ENCODE assay signal across 13 cellular contexts in the genomic region with DNA sequence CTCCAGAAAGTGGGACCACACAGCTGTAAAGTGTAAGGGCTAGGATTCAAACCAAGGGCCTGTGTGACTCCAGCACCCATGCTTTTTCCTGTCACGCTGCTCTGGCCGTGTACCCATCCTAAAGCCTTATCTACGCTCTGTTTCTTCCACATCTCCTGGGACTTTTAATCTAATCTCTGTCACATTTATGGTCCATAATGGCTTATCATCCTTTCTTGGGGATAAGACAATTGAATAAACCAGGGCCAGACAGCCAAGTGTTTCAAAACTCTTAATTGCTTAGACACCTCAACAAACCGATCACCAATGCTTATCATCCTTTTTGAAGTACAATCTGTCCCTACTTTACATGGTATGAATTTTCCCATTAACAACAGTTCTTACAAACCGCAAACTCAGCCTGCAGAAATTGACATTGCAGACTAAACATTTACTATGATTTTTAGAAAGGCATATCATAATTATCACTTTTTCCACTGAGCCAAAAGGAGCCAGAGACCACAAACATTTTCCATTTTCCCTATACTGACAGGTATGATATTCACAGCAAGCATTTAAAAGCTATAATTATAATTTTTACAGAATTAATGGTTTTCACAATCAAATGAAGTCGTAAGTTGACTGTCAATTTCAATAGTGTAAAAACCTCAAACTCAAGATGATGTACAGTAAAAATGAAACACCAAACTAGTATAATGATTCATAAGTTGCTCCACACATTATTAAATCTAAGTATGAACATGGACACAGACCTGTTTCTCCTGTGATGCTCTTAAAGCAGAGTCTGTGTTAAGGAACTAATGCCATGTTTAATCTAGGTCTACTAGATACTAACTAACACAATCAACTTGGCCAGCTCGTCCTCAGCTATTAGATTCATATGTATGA.
A peak's percentile ranks its signal among the peaks of the same experiment; 100 is the strongest.
DNase-seq lines count a peak whose midpoint lies in the region; ATAC-seq and TF ChIP-seq lines count a peak whose summit lies in the region.
"Had no signal": no experiment of that assay in that cellular context is flagged by ENCODE, and none has a peak within 500 bp of the region (broad histone marks: within the 10 kb centered on the region; RNA-seq: fewer than 3 reads in every experiment).

No MANE protein-coding gene starts in this region.

- no peaks in the 10 kb centered on the region for H3K9me3 ChIP-seq in SK-N-SH
- H3K9me3 ChIP-seq: mucosa of descending colon had no signal

- H4K20me1 ChIP-seq in SK-N-SH (ENCODE audit: insufficient read depth), result peaks cover 90% of the 10 kb centered on the region

- H3K27me3 Mint-ChIP-seq in activated T-helper 1 cell treated with anti-CD3 and anti-CD28 coated beads, Interleukin-12 subunit alpha, Interleukin-12 subunit beta, Interleukin-2, Interleukin-4 antibody, amounts not matched to agents 30 ng/mL and 10 ng/mL and 1 ng/mL, durations not matched to agents 14 hours and 24 hours and 36 hours (ENCODE audit: insufficient read depth), result no peaks in the 10 kb centered on the region
- H3K27me3 Mint-ChIP-seq: central memory CD8-positive, alpha-beta T cell; type B pancreatic cell had no signal

- DNase-seq in SK-N-SH, result no peak
- DNase-seq in GM06990 (ENCODE audit: extremely low read depth, insufficient read length), result peak; percentile 29
- DNase-seq in activated T-helper 1 cell treated with anti-CD3 and anti-CD28 coated beads, Interleukin-12 subunit alpha, Interleukin-12 subunit beta, Interleukin-2, Interleukin-4 antibody, amounts not matched to agents 30 ng/mL and 10 ng/mL and 1 ng/mL, durations not matched to agents 14 hours and 24 hours and 36 hours (ENCODE audit: low spot score), result no peak
- no peak for DNase-seq in posterior vena cava (ENCODE audit: low spot score)
- DNase-seq in NCI-H1105 (lab: John Stamatoyannopoulos, UW), result no peak
- DNase-seq: occipital lobe had no signal

- no peaks in the 10 kb centered on the region for H3K9me3 Mint-ChIP-seq in activated T-helper 1 cell treated with anti-CD3 and anti-CD28 coated beads, Interleukin-12 subunit alpha, Interleukin-12 subunit beta, Interleukin-2, Interleukin-4 antibody, amounts not matched to agents 30 ng/mL and 10 ng/mL and 1 ng/mL, durations not matched to agents 14 hours and 24 hours and 36 hours
- H3K9me3 Mint-ChIP-seq: central memory CD8-positive, alpha-beta T cell; type B pancreatic cell had no signal

- H3K4me3 Mint-ChIP-seq in activated T-helper 1 cell treated with anti-CD3 and anti-CD28 coated beads, Interleukin-12 subunit alpha, Interleukin-12 subunit beta, Interleukin-2, Interleukin-4 antibody, amounts not matched to agents 30 ng/mL and 10 ng/mL and 1 ng/mL, durations not matched to agents 14 hours and 24 hours and 36 hours, result peak overlapping the region; percentile 35
- H3K4me3 Mint-ChIP-seq: central memory CD8-positive, alpha-beta T cell; type B pancreatic cell had no signal

- H3K9me2 ChIP-seq in SK-N-SH, result no peaks in the 10 kb centered on the region

- POLR2A ChIA-PET in SK-N-SH (lab: Yijun Ruan, JAX), result no interaction called here

- peaks cover 12% of the 10 kb centered on the region for H3K36me3 Mint-ChIP-seq in activated T-helper 1 cell treated with anti-CD3 and anti-CD28 coated beads, Interleukin-12 subunit alpha, Interleukin-12 subunit beta, Interleukin-2, Interleukin-4 antibody, amounts not matched to agents 30 ng/mL and 10 ng/mL and 1 ng/mL, durations not matched to agents 14 hours and 24 hours and 36 hours (ENCODE audit: low read depth)
- H3K36me3 Mint-ChIP-seq: type B pancreatic cell had no signal

- peaks cover 0 to 7% of the 10 kb centered on the region in 2 experiments; a peak in 2 of 4 replicates for H3K4me1 ChIP-seq in SK-N-SH (ENCODE audit: control insufficient read depth in 1 of 2, insufficient read depth in 2 of 2, low read depth in 1 of 2, low read length in 1 of 2)

- ATAC-seq in SK-N-SH treated with all-trans-retinoic acid at 6 μM for 48 hours, result no peak
- ATAC-seq in HG02610 (IDR thresholded peaks at IDR 0.05; ENCODE audit: unreplicated experiment), result peak; percentile 66
- ATAC-seq in HG02970 (IDR thresholded peaks at IDR 0.05; ENCODE audit: low FRiP score, unreplicated experiment), result no peak

- no peak overlapping the region for H3K4me2 ChIP-seq in SK-N-SH

- H3K27ac Mint-ChIP-seq in activated T-helper 1 cell treated with anti-CD3 and anti-CD28 coated beads, Interleukin-12 subunit alpha, Interleukin-12 subunit beta, Interleukin-2, Interleukin-4 antibody, amounts not matched to agents 30 ng/mL and 10 ng/mL and 1 ng/mL, durations not matched to agents 14 hours and 24 hours and 36 hours, result peak overlapping the region; percentile 89
- H3K27ac Mint-ChIP-seq: type B pancreatic cell had no signal

- TF ChIP-seq CTCF in SK-N-SH (IDR thresholded peaks at IDR 0.05) (no peak), GM06990 (IDR thresholded peaks at IDR 0.05; ENCODE audit: insufficient read depth, low read length, poor library complexity, severe bottlenecking) (no peak)

- 88% methylated on average over 7 of the region's 7 CpGs for WGBS in SK-N-SH (ENCODE audit: low lambda C conversion rate)

- CTCF ChIA-PET in SK-N-SH (lab: Yijun Ruan, JAX), result interaction anchor here (0.5 to 8.8 kb wide), 20 partner anchors 8 to 920 kb away, joined by 3 to 122 read pairs (median 4); a partner anchor contains a TSS

- no peak overlapping the region for H3K9ac ChIP-seq in SK-N-SH

- H3K27ac ChIP-seq in SK-N-SH (ENCODE audit: low read depth in 2 of 2, low read length in 1 of 2), result no peak overlapping the region
- H3K27ac ChIP-seq: 22Rv1 had no signal

- H3K27me3 ChIP-seq in SK-N-SH (ENCODE audit: insufficient read depth) (no peaks in the 10 kb centered on the region), GM06990 (replicated peaks; ENCODE audit: control insufficient read depth, insufficient read depth, low read length) (no peaks in the 10 kb centered on the region)

- peaks cover 12 to 14% of the 10 kb centered on the region in 2 experiments for H3K36me3 ChIP-seq in SK-N-SH (replicated peaks in 1 of 2; ENCODE audit: control insufficient read depth in 1 of 2, insufficient read depth in 2 of 2, low read length in 1 of 2)
- peaks cover 1% of the 10 kb centered on the region for H3K36me3 ChIP-seq in GM06990 (ENCODE audit: control insufficient read depth, insufficient read depth, low read length)

- no peak overlapping the region for H2AFZ ChIP-seq in SK-N-SH (ENCODE audit: low read depth)

- no peaks in the 10 kb centered on the region for H3F3A ChIP-seq in SK-N-SH (replicated peaks; ENCODE audit: insufficient read depth)

- no peak for TF ChIP-seq RAD21 in SK-N-SH (IDR thresholded peaks at IDR 0.05; ENCODE audit: low read length)

- H3K4me1 Mint-ChIP-seq in activated T-helper 1 cell treated with anti-CD3 and anti-CD28 coated beads, Interleukin-12 subunit alpha, Interleukin-12 subunit beta, Interleukin-2, Interleukin-4 antibody, amounts not matched to agents 30 ng/mL and 10 ng/mL and 1 ng/mL, durations not matched to agents 14 hours and 24 hours and 36 hours (ENCODE audit: low read depth), result peaks cover 41% of the 10 kb centered on the region

- peaks cover 72% of the 10 kb centered on the region for H3K79me2 ChIP-seq in SK-N-SH (ENCODE audit: insufficient read depth)

- intact Hi-C loops in activated T-helper 1 cell treated with anti-CD3 and anti-CD28 coated beads, Interleukin-12 subunit alpha, Interleukin-12 subunit beta, Interleukin-2, Interleukin-4 antibody, amounts not matched to agents 30 ng/mL and 10 ng/mL and 1 ng/mL, durations not matched to agents 14 hours and 24 hours and 36 hours (cut with micrococcal nuclease), result loop anchor here (1.0 to 5.0 kb wide), 18 partner anchors 10 to 1268 kb away; a partner anchor contains a TSS
- intact Hi-C loops in posterior vena cava (cut with DNase I), result loop anchor here (5.0 to 10.0 kb wide), 3 partner anchors 282 to 1015 kb away; a partner anchor contains a TSS

- TF ChIP-seq EP300 in SK-N-SH (IDR thresholded peaks at IDR 0.05; ENCODE audit: borderline replicate concordance in 1 of 2, low read depth in 1 of 2, low read length in 1 of 2), result no peak

- no peak overlapping the region for H3K4me3 ChIP-seq in SK-N-SH (ENCODE audit: low read depth in 2 of 2, low read length in 1 of 2)
- no peak overlapping the region for H3K4me3 ChIP-seq in GM06990 (replicated peaks; ENCODE audit: low read depth, low read length)
- H3K4me3 ChIP-seq: mucosa of descending colon had no signal

TF ChIP-seq in SK-N-SH, 30 proteins besides CTCF, POLR2A, EP300 and RAD21:
- peak; percentile 59 for TF ChIP-seq GATA2 (CRISPR knock-in tag; IDR thresholded peaks at IDR 0.05)
- peak; percentile 55; the same call in 1 of the 2 replicates for TF ChIP-seq MXI1 (IDR thresholded peaks at IDR 0.05; ENCODE audit: low read depth, low read length)
- TF ChIP-seq, protein P1, sequence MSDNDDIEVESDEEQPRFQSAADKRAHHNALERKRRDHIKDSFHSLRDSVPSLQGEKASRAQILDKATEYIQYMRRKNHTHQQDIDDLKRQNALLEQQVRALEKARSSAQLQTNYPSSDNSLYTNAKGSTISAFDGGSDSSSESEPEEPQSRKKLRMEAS (IDR thresholded peaks at IDR 0.05; ENCODE audit: low read depth), result no peak

TF ChIP-seq in SK-N-SH treated with all-trans-retinoic acid at 6 μM for 48 hours, 23 proteins besides CTCF, POLR2A, EP300 and RAD21 (continues in another document):
- TF ChIP-seq, protein P2, sequence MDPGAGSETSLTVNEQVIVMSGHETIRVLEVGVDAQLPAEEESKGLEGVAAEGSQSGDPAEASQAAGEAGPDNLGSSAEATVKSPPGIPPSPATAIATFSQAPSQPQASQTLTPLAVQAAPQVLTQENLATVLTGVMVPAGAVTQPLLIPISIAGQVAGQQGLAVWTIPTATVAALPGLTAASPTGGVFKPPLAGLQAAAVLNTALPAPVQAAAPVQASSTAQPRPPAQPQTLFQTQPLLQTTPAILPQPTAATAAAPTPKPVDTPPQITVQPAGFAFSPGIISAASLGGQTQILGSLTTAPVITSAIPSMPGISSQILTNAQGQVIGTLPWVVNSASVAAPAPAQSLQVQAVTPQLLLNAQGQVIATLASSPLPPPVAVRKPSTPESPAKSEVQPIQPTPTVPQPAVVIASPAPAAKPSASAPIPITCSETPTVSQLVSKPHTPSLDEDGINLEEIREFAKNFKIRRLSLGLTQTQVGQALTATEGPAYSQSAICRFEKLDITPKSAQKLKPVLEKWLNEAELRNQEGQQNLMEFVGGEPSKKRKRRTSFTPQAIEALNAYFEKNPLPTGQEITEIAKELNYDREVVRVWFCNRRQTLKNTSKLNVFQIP (CRISPR knock-in tag; IDR thresholded peaks at IDR 0.05; ENCODE audit: borderline replicate concordance, low read depth), result no peak
- TF ChIP-seq ZNF565 (CRISPR knock-in tag; conservative IDR thresholded peaks at IDR 0.05; ENCODE audit: low read depth), result no peak
- no peak for TF ChIP-seq GLIS3 (CRISPR knock-in tag; IDR thresholded peaks at IDR 0.05)
- TF ChIP-seq CSDC2 (CRISPR knock-in tag; IDR thresholded peaks at IDR 0.05), result no peak
- no peak for TF ChIP-seq BACH2 (CRISPR knock-in tag; IDR thresholded peaks at IDR 0.05; ENCODE audit: borderline replicate concordance)
- TF ChIP-seq ISL1 (CRISPR knock-in tag; IDR thresholded peaks at IDR 0.05), result no peak
- TF ChIP-seq RARB (CRISPR knock-in tag; IDR thresholded peaks at IDR 0.05), result no peak
- no peak for TF ChIP-seq ARNTL (CRISPR knock-in tag; IDR thresholded peaks at IDR 0.05; ENCODE audit: borderline replicate concordance, low read depth)
